In the genomic region with DNA sequence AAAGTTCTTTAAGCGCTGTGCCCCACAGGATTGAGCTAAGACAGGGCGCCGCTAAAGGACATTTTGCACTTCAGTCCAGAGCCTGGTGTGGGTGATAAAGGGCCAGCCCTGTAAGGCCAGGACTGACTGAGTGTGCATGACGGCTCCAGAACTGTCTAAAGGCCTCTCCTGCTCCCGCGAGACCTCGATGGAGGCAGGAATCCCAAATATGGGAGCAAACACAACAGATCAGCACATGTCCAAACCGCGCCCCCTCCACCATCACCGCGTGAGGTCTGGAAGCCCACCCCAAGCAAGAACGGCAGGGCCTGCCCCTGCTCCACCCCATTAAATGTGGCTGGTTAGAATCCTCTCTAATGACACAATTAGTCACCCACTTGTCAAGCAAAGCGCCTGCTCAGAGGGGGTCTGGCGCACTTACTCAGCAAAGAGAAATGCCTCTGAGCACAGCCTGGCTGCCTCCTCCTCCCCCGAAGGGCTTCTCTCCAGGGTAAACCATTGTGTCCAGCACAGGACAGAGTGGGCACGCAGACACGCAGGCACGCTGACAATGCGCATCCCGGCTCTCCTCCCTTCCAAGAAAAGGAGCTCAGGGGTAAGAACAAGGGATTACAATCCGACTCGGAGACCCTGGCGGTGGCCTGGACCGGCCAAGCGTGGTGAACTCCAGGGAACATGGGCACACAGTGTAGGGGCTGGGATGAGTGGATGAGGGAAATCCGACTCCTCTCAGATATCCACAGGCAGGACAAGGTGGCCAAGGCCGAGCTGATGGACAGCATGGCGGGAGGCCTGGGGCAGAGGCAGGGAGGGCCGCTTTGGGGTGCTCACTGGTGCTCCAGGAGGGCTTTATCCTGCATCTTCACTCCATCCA, we compare ENCODE assay signal across 8 cellular contexts. TPM values are rescaled to one million over a fixed set of nuclear protein-coding genes. Genes with fewer than 3 reads are reported as not detected.
A peak's percentile ranks its signal among the peaks of the same experiment; 100 is the strongest.
DNase-seq lines count a peak whose midpoint lies in the region; TF ChIP-seq lines count a peak whose summit lies in the region.

No MANE protein-coding gene starts in this region.

- H3K9me3 ChIP-seq in GM23248 (ENCODE audit: low read depth) = no peaks in the 10 kb centered on the region

- H3K27me3 Mint-ChIP-seq in endothelial cell (ENCODE audit: unreplicated experiment) = peaks cover 6% of the 10 kb centered on the region
- H3K27me3 Mint-ChIP-seq in mesothelial cell of epicardium (ENCODE audit: low read depth) = no peaks in the 10 kb centered on the region

- peak overlapping the region; percentile 98 for H3K27ac ChIP-seq in GM23248

- peak overlapping the region; percentile 90 for H3K4me3 ChIP-seq in GM23248

- H3K4me1 ChIP-seq in GM23248 (ENCODE audit: insufficient read depth) = peaks cover 30% of the 10 kb centered on the region

- H3K4me1 Mint-ChIP-seq in endothelial cell (ENCODE audit: unreplicated experiment) (peaks cover 18% of the 10 kb centered on the region), mesothelial cell of epicardium (peaks cover 36% of the 10 kb centered on the region)

- H2AFZ ChIP-seq in GM23248 = no peak overlapping the region

- no peaks in the 10 kb centered on the region for H3K9me2 ChIP-seq in GM23248 (ENCODE audit: insufficient read depth)

- TF ChIP-seq CTCF in endothelial cell (IDR thresholded peaks at IDR 0.05; ENCODE audit: unreplicated experiment) (no peak), mesothelial cell of epicardium (IDR thresholded peaks at IDR 0.05; ENCODE audit: unreplicated experiment) (no peak)

- peaks cover 7% of the 10 kb centered on the region; the same call in 1 of the 2 replicates for H4K20me1 ChIP-seq in GM23248 (ENCODE audit: insufficient read depth)

- H3K79me2 ChIP-seq in GM23248 (ENCODE audit: insufficient read depth) = peaks cover 88% of the 10 kb centered on the region

- peaks cover 44% of the 10 kb centered on the region for H3F3A ChIP-seq in GM23248 (ENCODE audit: insufficient read depth)

- H3K4me2 ChIP-seq in GM23248 (ENCODE audit: unreplicated experiment) = peak overlapping the region; percentile 95

- H3K9ac ChIP-seq in GM23248 = peak overlapping the region; percentile 99

- no peaks in the 10 kb centered on the region for H3K36me3 ChIP-seq in GM23248 (ENCODE audit: low read depth)

- WGBS in GM23248 (ENCODE audit: low coverage in 1 of 2, low lambda C conversion rate in 2 of 2, missing lambda C conversion rate in 2 of 2), 2 experiments = 4 to 5% methylated on average over 29 of the region's 29 CpGs

- H3K36me3 Mint-ChIP-seq in endothelial cell (ENCODE audit: low read depth, unreplicated experiment) (peaks cover 15% of the 10 kb centered on the region), mesothelial cell of epicardium (peaks cover 9% of the 10 kb centered on the region)

- peak overlapping the region; percentile 88 for H3K4me3 Mint-ChIP-seq in endothelial cell (ENCODE audit: unreplicated experiment)
- H3K4me3 Mint-ChIP-seq in mesothelial cell of epicardium = peak overlapping the region; percentile 76

- peak overlapping the region; percentile 13 for H3K27ac Mint-ChIP-seq in endothelial cell (ENCODE audit: unreplicated experiment)
- H3K27ac Mint-ChIP-seq in mesothelial cell of epicardium = peak overlapping the region; percentile 89

- no peaks in the 10 kb centered on the region for H3K27me3 ChIP-seq in GM23248 (replicated peaks; ENCODE audit: insufficient read depth)

- H3K9me3 Mint-ChIP-seq in endothelial cell (ENCODE audit: unreplicated experiment) (no peaks in the 10 kb centered on the region), mesothelial cell of epicardium (no peaks in the 10 kb centered on the region)

- DNase-seq in GM23248 (peak; percentile 98), RPMI7951 (ENCODE audit: low read depth) (peak; percentile 81), endothelial cell (ENCODE audit: low spot score) (no peak), mesothelial cell of epicardium (ENCODE audit: low spot score in 2 of 2, unreplicated experiment in 2 of 2) (peak in 1 of 2 experiments; percentile 64), ureter (ENCODE audit: low spot score) (peak; percentile 89), COR-L47 (lab: John Stamatoyannopoulos, UW) (no peak), NCI-H1048 (lab: John Stamatoyannopoulos, UW) (no peak)
- no peak for DNase-seq in activated CD8-positive, alpha-beta memory T cell treated with anti-CD3 and anti-CD28 coated beads for 24 hours

- in situ Hi-C loops in GM23248 (cut with MboI) = no loop called here

RNA-seq across cellular contexts. Expression of a gene that starts 1.5 kb away (rescaled TPM):
- 483 and 625 TPM in 2 replicates for total RNA-seq in GM23248 (2014; rRNA removed; shearing (Covaris generic))
- 46.8 and 48.0 TPM in 2 replicates for polyA plus RNA-seq in GM23248 (2016; fragmentation: Nextera tagmentation; extraction: Ambion mirVana)
- total RNA-seq in RPMI7951 (2014; rRNA removed; shearing (Covaris generic)) = 59.6 and 59.9 TPM in 2 replicates
- total RNA-seq in endothelial cell (ENCODE audit: unreplicated experiment) (51.6 TPM), mesothelial cell of epicardium (53.6 to 57.9 TPM (median 56.5 TPM) in 3 replicates), ureter (129 TPM)

RNA-seq across cellular contexts. Expression of a gene that starts 17.1 kb away (rescaled TPM):
- 19.0 and 33.3 TPM in 2 replicates for total RNA-seq in GM23248 (2014; rRNA removed; shearing (Covaris generic))
- 40.0 and 41.5 TPM in 2 replicates for polyA plus RNA-seq in GM23248 (2016; fragmentation: Nextera tagmentation; extraction: Ambion mirVana)
- total RNA-seq in RPMI7951 (2014; rRNA removed; shearing (Covaris generic)) = 24.9 and 26.2 TPM in 2 replicates
- total RNA-seq in endothelial cell (ENCODE audit: unreplicated experiment) (25.6 TPM), mesothelial cell of epicardium (15.2 to 17.4 TPM (median 15.7 TPM) in 3 replicates), ureter (28.2 TPM)

RNA-seq across cellular contexts. Expression of a gene that starts 17.3 kb away (rescaled TPM):
- total RNA-seq in GM23248 (2014; rRNA removed; shearing (Covaris generic)) = 22.5 and 35.6 TPM in 2 replicates
- 49.9 and 54.8 TPM in 2 replicates for polyA plus RNA-seq in GM23248 (2016; fragmentation: Nextera tagmentation; extraction: Ambion mirVana)
- total RNA-seq in RPMI7951 (2014; rRNA removed; shearing (Covaris generic)) = 47.9 and 56.9 TPM in 2 replicates
- total RNA-seq in endothelial cell (ENCODE audit: unreplicated experiment) (30.5 TPM), mesothelial cell of epicardium (22.0 to 25.6 TPM (median 22.1 TPM) in 3 replicates), ureter (28.5 TPM)

RNA-seq across cellular contexts. Expression of a gene that starts 27.8 kb away (rescaled TPM):
- total RNA-seq in GM23248 (2014; rRNA removed; shearing (Covaris generic)) = 147 and 165 TPM in 2 replicates
- polyA plus RNA-seq in GM23248 (2016; fragmentation: Nextera tagmentation; extraction: Ambion mirVana) = 116 and 123 TPM in 2 replicates
- 232 and 251 TPM in 2 replicates for total RNA-seq in RPMI7951 (2014; rRNA removed; shearing (Covaris generic))
- total RNA-seq in endothelial cell (ENCODE audit: unreplicated experiment) (215 TPM), mesothelial cell of epicardium (229 to 239 TPM (median 231 TPM) in 3 replicates), ureter (231 TPM)

RNA-seq across cellular contexts. Expression of a gene that starts 28.6 kb away (rescaled TPM):
- 29.8 and 30.6 TPM in 2 replicates for total RNA-seq in GM23248 (2014; rRNA removed; shearing (Covaris generic))
- polyA plus RNA-seq in GM23248 (2016; fragmentation: Nextera tagmentation; extraction: Ambion mirVana) = 24.2 TPM in 2 replicates
- 23.0 and 23.4 TPM in 2 replicates for total RNA-seq in RPMI7951 (2014; rRNA removed; shearing (Covaris generic))
- total RNA-seq in endothelial cell (ENCODE audit: unreplicated experiment) (37.3 TPM), mesothelial cell of epicardium (34.4 to 39.7 TPM (median 34.7 TPM) in 3 replicates), ureter (27.0 TPM)

Comparison
In these comparisons a context has a peak if more than half of its experiments do, and no peak if none do; other contexts are left out.
1. DNase-seq: peak in GM23248 (single experiment), RPMI7951 (single experiment) and ureter (single experiment); none in endothelial cell (single experiment), COR-L47 (single experiment), NCI-H1048 (single experiment) and activated CD8-positive, alpha-beta memory T cell treated with anti-CD3 and anti-CD28 coated beads for 24 hours (single experiment).